19 cellular contexts compared by ENCODE assay signal in the genomic region with DNA sequence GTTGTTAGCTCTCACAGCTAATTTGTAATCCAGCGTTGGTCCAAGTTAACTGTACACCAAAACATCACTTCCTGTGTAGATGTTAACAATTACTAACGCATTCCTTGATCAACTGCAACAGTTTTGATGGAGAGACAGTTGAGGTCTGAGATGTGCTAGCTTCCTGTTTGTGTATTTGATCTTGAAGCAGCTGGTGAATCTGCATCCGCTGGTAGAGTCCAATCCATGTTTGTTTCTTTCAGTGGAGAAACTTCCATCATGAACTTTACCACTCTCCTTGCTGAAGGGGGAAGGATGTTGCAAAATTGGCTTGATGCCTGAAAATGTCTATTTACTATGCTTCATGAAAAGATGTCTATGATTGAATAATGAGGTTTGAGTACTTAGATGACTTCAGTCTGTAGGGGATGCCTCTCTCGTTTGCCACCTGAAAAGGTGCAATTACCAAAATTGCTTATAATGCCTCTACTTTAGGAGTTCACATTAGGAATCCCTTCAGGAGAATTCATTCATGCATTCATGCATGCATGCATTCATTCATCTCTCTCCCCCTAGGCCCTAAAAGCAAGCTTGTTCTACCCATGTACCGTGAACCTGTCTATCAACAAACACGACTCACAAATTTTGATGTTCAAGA.
"Had no signal": no experiment of that assay in that cellular context is flagged by ENCODE, and none has a peak within 500 bp of the region (broad histone marks: within the 10 kb centered on the region; RNA-seq: fewer than 3 reads in every experiment).

No MANE protein-coding gene starts in this region.

- H3K9me3 ChIP-seq: thoracic aorta, upper lobe of right lung had no signal

- H3K27ac Mint-ChIP-seq: activated CD8-positive, alpha-beta memory T cell treated with anti-CD3 and anti-CD28 coated beads, Interleukin-2, amount 10 ng/mL, durations not matched to agents 7 days and 5 days; activated T-helper 17 cell treated with anti-CD3 and anti-CD28 coated beads, Interleukin-2, amount 50 U/mL, for 72 hours; natural killer cell treated with Interleukin-12 subunit alpha and Interleukin-12 subunit beta and Interleukin-15 and Interleukin-18, amount 100 ng/mL, for 72 hours; stimulated activated naive B cell treated with anti-CD40 and anti-IgM and Interleukin-4, amounts not matched to agents 10 μg/mL and 1 μg/mL and 100 μg/mL, for 72 hours had no signal

- H3K4me3 ChIP-seq: coronary artery, lung, thoracic aorta, upper lobe of right lung had no signal

- H3K4me1 ChIP-seq: upper lobe of right lung had no signal

- H3K9me3 Mint-ChIP-seq: activated T-helper 17 cell treated with anti-CD3 and anti-CD28 coated beads, Interleukin-2, amount 50 U/mL, for 72 hours; natural killer cell treated with Interleukin-12 subunit alpha and Interleukin-12 subunit beta and Interleukin-15 and Interleukin-18, amount 100 ng/mL, for 72 hours; stimulated activated naive B cell treated with anti-CD40 and anti-IgM and Interleukin-4, amounts not matched to agents 10 μg/mL and 1 μg/mL and 100 μg/mL, for 72 hours; T-cell had no signal

- H3K4me1 Mint-ChIP-seq: stimulated activated naive B cell treated with anti-CD40 and anti-IgM and Interleukin-4, amounts not matched to agents 10 μg/mL and 1 μg/mL and 100 μg/mL, for 72 hours had no signal

- H3K27me3 Mint-ChIP-seq: activated CD8-positive, alpha-beta memory T cell treated with anti-CD3 and anti-CD28 coated beads, Interleukin-2, amount 10 ng/mL, durations not matched to agents 7 days and 5 days; activated T-helper 17 cell treated with anti-CD3 and anti-CD28 coated beads, Interleukin-2, amount 50 U/mL, for 72 hours; stimulated activated naive B cell treated with anti-CD40 and anti-IgM and Interleukin-4, amounts not matched to agents 10 μg/mL and 1 μg/mL and 100 μg/mL, for 72 hours had no signal

- ATAC-seq: activated CD8-positive, alpha-beta memory T cell treated with anti-CD3 and anti-CD28 coated beads, Interleukin-2, amount 10 ng/mL, durations not matched to agents 7 days and 5 days; activated T-helper 17 cell treated with anti-CD3 and anti-CD28 coated beads, Interleukin-2, amount 50 U/mL, for 72 hours; natural killer cell treated with Interleukin-12 subunit alpha and Interleukin-12 subunit beta and Interleukin-15 and Interleukin-18, amount 100 ng/mL, for 72 hours; stimulated activated naive B cell treated with anti-CD40 and anti-IgM and Interleukin-4, amounts not matched to agents 10 μg/mL and 1 μg/mL and 100 μg/mL, for 72 hours; T-cell; upper lobe of right lung had no signal

- H3K27me3 ChIP-seq: brain microvascular endothelial cell, upper lobe of right lung had no signal

- DNase-seq: activated CD4-positive, alpha-beta T cell treated with anti-CD3 and anti-CD28 coated beads, Interleukin-2, amount 50 U/mL, for 48 hours; activated CD4-positive, CD25-positive, alpha-beta regulatory T cell; activated CD8-positive, alpha-beta memory T cell treated with anti-CD3 and anti-CD28 coated beads, Interleukin-2, amount 10 ng/mL, durations not matched to agents 7 days and 5 days; activated naive CD4-positive, alpha-beta T cell; aorta; brain microvascular endothelial cell; erythroblast; foreskin melanocyte; hypothalamus; nucleus accumbens; stimulated activated naive B cell treated with anti-CD40 and anti-IgM and Interleukin-4, amounts not matched to agents 10 μg/mL and 1 μg/mL and 100 μg/mL, for 72 hours; T-cell; T-helper 9 cell; upper lobe of right lung had no signal

- H3K36me3 ChIP-seq: brain microvascular endothelial cell, thoracic aorta, upper lobe of right lung had no signal

- H3K36me3 Mint-ChIP-seq: activated CD8-positive, alpha-beta memory T cell treated with anti-CD3 and anti-CD28 coated beads, Interleukin-2, amount 10 ng/mL, durations not matched to agents 7 days and 5 days; natural killer cell treated with Interleukin-12 subunit alpha and Interleukin-12 subunit beta and Interleukin-15 and Interleukin-18, amount 100 ng/mL, for 72 hours; T-cell had no signal

- H3K4me3 Mint-ChIP-seq: activated CD8-positive, alpha-beta memory T cell treated with anti-CD3 and anti-CD28 coated beads, Interleukin-2, amount 10 ng/mL, durations not matched to agents 7 days and 5 days; activated T-helper 17 cell treated with anti-CD3 and anti-CD28 coated beads, Interleukin-2, amount 50 U/mL, for 72 hours; natural killer cell treated with Interleukin-12 subunit alpha and Interleukin-12 subunit beta and Interleukin-15 and Interleukin-18, amount 100 ng/mL, for 72 hours; stimulated activated naive B cell treated with anti-CD40 and anti-IgM and Interleukin-4, amounts not matched to agents 10 μg/mL and 1 μg/mL and 100 μg/mL, for 72 hours; T-cell had no signal

- H3K27ac ChIP-seq: brain microvascular endothelial cell, coronary artery, thoracic aorta, upper lobe of right lung had no signal
